18 cellular contexts compared by ENCODE assay signal in genomic region chr6:160022793-160023192, GRCh38. TPM values are rescaled to one million over a fixed set of nuclear protein-coding genes. Genes with fewer than 3 reads are reported as not detected.
A peak's percentile ranks its signal among the peaks of the same experiment; 100 is the strongest.
DNase-seq lines count a peak whose midpoint lies in the region; ATAC-seq, FAIRE-seq and TF ChIP-seq lines count a peak whose summit lies in the region.
"Had no signal": no experiment of that assay in that cellular context is flagged by ENCODE, and none has a peak within 500 bp of the region (broad histone marks: within the 10 kb centered on the region; RNA-seq: fewer than 3 reads in every experiment).

No MANE protein-coding gene starts in this region.

- FAIRE-seq in bronchial epithelial cell (lab: Jason Lieb, UNC): peak; percentile 77
- FAIRE-seq: GM19239, HTR-8/SVneo had no signal

- no peak for TF ChIP-seq CTCF in bronchial epithelial cell (IDR thresholded peaks at IDR 0.05; ENCODE audit: insufficient read depth, low read length, severe bottlenecking)
- no peak for TF ChIP-seq CTCF in lower lobe of right lung (IDR thresholded peaks at IDR 0.05)
- TF ChIP-seq CTCF in upper lobe of right lung (IDR thresholded peaks at IDR 0.05): no peak

- H3K4me1 ChIP-seq in lower lobe of right lung: no peaks in the 10 kb centered on the region
- no peaks in the 10 kb centered on the region for H3K4me1 ChIP-seq in upper lobe of right lung
- H3K4me1 ChIP-seq: HAP-1 had no signal

- H3K27me3 ChIP-seq in bronchial epithelial cell (ENCODE audit: control insufficient read depth, insufficient read depth, low read length): no peaks in the 10 kb centered on the region
- H3K27me3 ChIP-seq in lower lobe of right lung (ENCODE audit: low read depth): no peaks in the 10 kb centered on the region
- H3K27me3 ChIP-seq in upper lobe of right lung: no peaks in the 10 kb centered on the region
- H3K27me3 ChIP-seq: BLaER1 had no signal

- no peak overlapping the region for H3K4me3 ChIP-seq in bronchial epithelial cell (ENCODE audit: low read depth, low read length)
- H3K4me3 ChIP-seq in lower lobe of right lung: no peak overlapping the region
- H3K4me3 ChIP-seq in upper lobe of right lung: no peak overlapping the region
- H3K4me3 ChIP-seq: BLaER1, GM23248, HAP-1 had no signal

- H3K27ac ChIP-seq in lower lobe of right lung (no peak overlapping the region), upper lobe of right lung (no peak overlapping the region)
- H3K27ac ChIP-seq: BLaER1, GM23248 had no signal

- no peaks in the 10 kb centered on the region for H3K9me3 ChIP-seq in lower lobe of right lung
- H3K9me3 ChIP-seq in upper lobe of right lung: no peaks in the 10 kb centered on the region
- H3K9me3 ChIP-seq: BLaER1, HAP-1 had no signal

- ATAC-seq in lower lobe of right lung (peak; percentile 92 to 96), upper lobe of right lung (peak; percentile 91), HG03135 (IDR thresholded peaks at IDR 0.05; ENCODE audit: unreplicated experiment) (no peak)

- peak; percentile 48 for DNase-seq in NCI-H510A treated with DMSO at 0.1 percent for 48 hours (lab: John Stamatoyannopoulos, UW)
- DNase-seq in NCI-H510A (lab: John Stamatoyannopoulos, UW): no peak
- no peak for DNase-seq in bronchial epithelial cell (ENCODE audit: low read depth)
- no peak for DNase-seq in lower lobe of right lung
- DNase-seq in upper lobe of right lung: no peak
- DNase-seq in islet precursor cell: no peak
- DNase-seq in T-helper 9 cell: no peak
- DNase-seq: 8988T; CD4-positive, alpha-beta memory T cell; DMS153; DMS79; GF-D8; GM23248 had no signal

- intact Hi-C loops in lower lobe of right lung (cut with DNase I) (no loop called here), upper lobe of right lung (cut with DNase I) (no loop called here)

- peaks cover 7% of the 10 kb centered on the region for H3K36me3 ChIP-seq in bronchial epithelial cell (ENCODE audit: control insufficient read depth, insufficient read depth, low read length)
- H3K36me3 ChIP-seq in lower lobe of right lung: peaks cover 41% of the 10 kb centered on the region
- H3K36me3 ChIP-seq in upper lobe of right lung: peaks cover 43% of the 10 kb centered on the region

RNA-seq across cellular contexts. Expression of gene IGF2R, which starts 53.9 kb away (rescaled TPM):
- total RNA-seq in bronchial epithelial cell: 109 and 220 TPM in 2 replicates
- 156 TPM for total RNA-seq in lower lobe of right lung
- total RNA-seq in upper lobe of right lung: 144 TPM
